ENCODE assay signal across 1 cellular context in the genomic region with DNA sequence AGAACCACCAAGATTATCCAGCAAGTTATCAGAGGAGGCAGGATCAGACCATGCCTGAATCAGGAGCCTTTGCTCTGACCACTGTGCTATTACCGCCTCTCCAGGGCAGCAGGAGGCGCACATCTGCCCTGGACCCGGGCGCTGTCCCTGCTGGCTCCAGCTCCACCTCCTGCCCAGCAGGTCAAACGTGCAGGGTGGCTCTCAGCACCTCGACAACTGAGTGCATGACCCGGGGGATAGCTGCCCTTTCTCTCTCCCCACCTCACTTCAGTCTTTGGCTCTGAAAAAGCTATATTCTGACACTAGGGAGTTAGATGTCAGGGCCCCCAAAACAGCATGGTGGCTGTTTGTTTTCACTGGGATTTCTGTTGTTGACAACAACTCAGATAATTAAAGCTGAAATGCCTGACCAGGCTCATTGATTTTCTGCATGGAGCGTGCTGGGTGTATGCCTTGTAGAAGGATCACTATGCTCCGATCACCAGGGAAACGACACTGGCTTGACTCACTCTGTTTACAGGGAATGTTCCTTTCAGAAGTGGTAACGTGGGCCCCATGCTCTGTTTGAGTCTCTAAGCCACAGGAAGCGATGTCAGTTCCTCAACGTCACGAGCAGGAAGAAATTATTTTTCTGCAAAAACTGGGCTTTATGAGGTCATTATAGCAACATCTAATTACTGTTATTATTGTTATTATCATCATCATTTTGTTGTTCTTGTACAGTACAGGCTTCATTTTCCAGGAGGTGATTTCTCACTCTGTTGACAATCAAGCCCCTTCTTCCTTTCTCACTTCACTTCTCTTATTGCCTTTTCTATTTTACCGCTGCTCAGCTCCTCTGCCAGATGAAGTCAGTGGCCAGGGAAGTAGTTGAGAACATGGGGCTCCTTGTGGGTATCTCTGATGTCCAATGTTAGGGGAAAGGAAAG.
TF ChIP-seq lines count a peak whose summit lies in the region.

No MANE protein-coding gene starts in this region.

TF ChIP-seq in K562, 482 proteins besides CTCF, POLR2A, EP300 and RAD21 (continued from another document and continues in another):
- no peak for TF ChIP-seq SIX5 (IDR thresholded peaks at IDR 0.05; ENCODE audit: borderline replicate concordance in 1 of 2, insufficient read depth in 1 of 2, low read depth in 1 of 2, low read length in 2 of 2)
- no peak; a peak in 1 of 4 replicates for TF ChIP-seq SRF (CRISPR knock-in tag; IDR thresholded peaks at IDR 0.05)
- TF ChIP-seq MBD2 (IDR thresholded peaks at IDR 0.05; ENCODE audit: borderline replicate concordance, low read depth) = no peak
- TF ChIP-seq ZFP36 (IDR thresholded peaks at IDR 0.05; ENCODE audit: low read depth, low read length, partially characterized antibody) = peak; percentile 25
- TF ChIP-seq YBX1 (IDR thresholded peaks at IDR 0.05) = no peak
- TF ChIP-seq EHMT2 (IDR thresholded peaks at IDR 0.05) = no peak
- TF ChIP-seq HDAC6 (IDR thresholded peaks at IDR 0.05; ENCODE audit: low read depth, low read length) = no peak
- TF ChIP-seq, protein P1, sequence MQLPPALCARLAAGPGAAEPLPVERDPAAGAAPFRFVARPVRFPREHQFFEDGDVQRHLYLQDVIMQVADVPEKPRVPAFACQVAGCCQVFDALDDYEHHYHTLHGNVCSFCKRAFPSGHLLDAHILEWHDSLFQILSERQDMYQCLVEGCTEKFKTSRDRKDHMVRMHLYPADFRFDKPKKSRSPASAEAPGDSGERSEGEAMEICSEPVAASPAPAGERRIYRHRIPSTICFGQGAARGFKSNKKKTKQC (CRISPR knock-in tag; IDR thresholded peaks at IDR 0.05) = no peak
- TF ChIP-seq ZNF239 (CRISPR knock-in tag; IDR thresholded peaks at IDR 0.05) = no peak
- TF ChIP-seq CTBP1 (IDR thresholded peaks at IDR 0.05; ENCODE audit: borderline replicate concordance) = peak; percentile 74
- TF ChIP-seq U2AF2 (optimal IDR thresholded peaks at IDR 0.05; ENCODE audit: low read depth, low read length) = no peak
- no peak for TF ChIP-seq ZNF584 (CRISPR knock-in tag; IDR thresholded peaks at IDR 0.05; ENCODE audit: low read depth)
- no peak for TF ChIP-seq TBP (optimal IDR thresholded peaks at IDR 0.05; ENCODE audit: low read depth, low read length)
- TF ChIP-seq ETV5 (CRISPR knock-in tag; IDR thresholded peaks at IDR 0.05; ENCODE audit: low read depth) = no peak
- TF ChIP-seq, protein P2, sequence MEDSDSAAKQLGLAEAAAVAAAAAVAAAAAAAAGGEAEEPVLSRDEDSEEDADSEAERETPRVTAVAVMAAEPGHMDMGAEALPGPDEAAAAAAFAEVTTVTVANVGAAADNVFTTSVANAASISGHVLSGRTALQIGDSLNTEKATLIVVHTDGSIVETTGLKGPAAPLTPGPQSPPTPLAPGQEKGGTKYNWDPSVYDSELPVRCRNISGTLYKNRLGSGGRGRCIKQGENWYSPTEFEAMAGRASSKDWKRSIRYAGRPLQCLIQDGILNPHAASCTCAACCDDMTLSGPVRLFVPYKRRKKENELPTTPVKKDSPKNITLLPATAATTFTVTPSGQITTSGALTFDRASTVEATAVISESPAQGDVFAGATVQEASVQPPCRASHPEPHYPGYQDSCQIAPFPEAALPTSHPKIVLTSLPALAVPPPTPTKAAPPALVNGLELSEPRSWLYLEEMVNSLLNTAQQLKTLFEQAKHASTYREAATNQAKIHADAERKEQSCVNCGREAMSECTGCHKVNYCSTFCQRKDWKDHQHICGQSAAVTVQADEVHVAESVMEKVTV (CRISPR knock-in tag; IDR thresholded peaks at IDR 0.05) = peak; percentile 83
- peak; percentile 70 for TF ChIP-seq ZNF766 (CRISPR knock-in tag; conservative IDR thresholded peaks at IDR 0.05)
- 0 out of 2 replicates have a peak, but pooled peaks have one; percentile 16 for TF ChIP-seq CEBPG (CRISPR knock-in tag; IDR thresholded peaks at IDR 0.05)
- TF ChIP-seq CEBPG (tag; conservative IDR thresholded peaks at IDR 0.05 in 1 of 2, IDR thresholded peaks at IDR 0.05 in 1 of 2) = no peak
- TF ChIP-seq, protein P3, sequence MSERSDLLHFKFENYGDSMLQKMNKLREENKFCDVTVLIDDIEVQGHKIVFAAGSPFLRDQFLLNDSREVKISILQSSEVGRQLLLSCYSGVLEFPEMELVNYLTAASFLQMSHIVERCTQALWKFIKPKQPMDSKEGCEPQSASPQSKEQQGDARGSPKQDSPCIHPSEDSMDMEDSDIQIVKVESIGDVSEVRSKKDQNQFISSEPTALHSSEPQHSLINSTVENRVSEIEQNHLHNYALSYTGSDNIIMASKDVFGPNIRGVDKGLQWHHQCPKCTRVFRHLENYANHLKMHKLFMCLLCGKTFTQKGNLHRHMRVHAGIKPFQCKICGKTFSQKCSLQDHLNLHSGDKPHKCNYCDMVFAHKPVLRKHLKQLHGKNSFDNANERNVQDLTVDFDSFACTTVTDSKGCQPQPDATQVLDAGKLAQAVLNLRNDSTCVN (CRISPR knock-in tag; IDR thresholded peaks at IDR 0.05) = no peak
- TF ChIP-seq SMC3 (conservative IDR thresholded peaks at IDR 0.05; ENCODE audit: insufficient read depth, low read depth, low read length) = peak; percentile 60; the same call in 1 of the 2 replicates
- TF ChIP-seq ARHGAP35 (IDR thresholded peaks at IDR 0.05; ENCODE audit: partially characterized antibody) = no peak
- TF ChIP-seq POLR2H (tag; IDR thresholded peaks at IDR 0.05; ENCODE audit: low read depth) = no peak
- TF ChIP-seq JUND (IDR thresholded peaks at IDR 0.05; ENCODE audit: borderline replicate concordance, low read depth, low read length) = 0 out of 2 replicates have a peak, but pooled peaks have one; percentile 42
- no peak; the same call in 2 of the 3 replicates for TF ChIP-seq JUND (tag; IDR thresholded peaks at IDR 0.05; ENCODE audit: borderline replicate concordance, low read depth, low read length)
- peak; percentile 28; the same call in 1 of the 2 replicates for TF ChIP-seq ZKSCAN1 (IDR thresholded peaks at IDR 0.05; ENCODE audit: low read depth, low read length)
- TF ChIP-seq, protein P4, sequence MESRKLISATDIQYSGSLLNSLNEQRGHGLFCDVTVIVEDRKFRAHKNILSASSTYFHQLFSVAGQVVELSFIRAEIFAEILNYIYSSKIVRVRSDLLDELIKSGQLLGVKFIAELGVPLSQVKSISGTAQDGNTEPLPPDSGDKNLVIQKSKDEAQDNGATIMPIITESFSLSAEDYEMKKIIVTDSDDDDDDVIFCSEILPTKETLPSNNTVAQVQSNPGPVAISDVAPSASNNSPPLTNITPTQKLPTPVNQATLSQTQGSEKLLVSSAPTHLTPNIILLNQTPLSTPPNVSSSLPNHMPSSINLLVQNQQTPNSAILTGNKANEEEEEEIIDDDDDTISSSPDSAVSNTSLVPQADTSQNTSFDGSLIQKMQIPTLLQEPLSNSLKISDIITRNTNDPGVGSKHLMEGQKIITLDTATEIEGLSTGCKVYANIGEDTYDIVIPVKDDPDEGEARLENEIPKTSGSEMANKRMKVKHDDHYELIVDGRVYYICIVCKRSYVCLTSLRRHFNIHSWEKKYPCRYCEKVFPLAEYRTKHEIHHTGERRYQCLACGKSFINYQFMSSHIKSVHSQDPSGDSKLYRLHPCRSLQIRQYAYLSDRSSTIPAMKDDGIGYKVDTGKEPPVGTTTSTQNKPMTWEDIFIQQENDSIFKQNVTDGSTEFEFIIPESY (CRISPR knock-in tag; IDR thresholded peaks at IDR 0.05) = peak; percentile 43; the same call in 1 of the 2 replicates
- no peak for TF ChIP-seq TRIM28 (IDR thresholded peaks at IDR 0.05)
- peak; percentile 44; the same call in 1 of the 2 replicates for TF ChIP-seq CREM (IDR thresholded peaks at IDR 0.05; ENCODE audit: low read depth)
- TF ChIP-seq, protein P5, sequence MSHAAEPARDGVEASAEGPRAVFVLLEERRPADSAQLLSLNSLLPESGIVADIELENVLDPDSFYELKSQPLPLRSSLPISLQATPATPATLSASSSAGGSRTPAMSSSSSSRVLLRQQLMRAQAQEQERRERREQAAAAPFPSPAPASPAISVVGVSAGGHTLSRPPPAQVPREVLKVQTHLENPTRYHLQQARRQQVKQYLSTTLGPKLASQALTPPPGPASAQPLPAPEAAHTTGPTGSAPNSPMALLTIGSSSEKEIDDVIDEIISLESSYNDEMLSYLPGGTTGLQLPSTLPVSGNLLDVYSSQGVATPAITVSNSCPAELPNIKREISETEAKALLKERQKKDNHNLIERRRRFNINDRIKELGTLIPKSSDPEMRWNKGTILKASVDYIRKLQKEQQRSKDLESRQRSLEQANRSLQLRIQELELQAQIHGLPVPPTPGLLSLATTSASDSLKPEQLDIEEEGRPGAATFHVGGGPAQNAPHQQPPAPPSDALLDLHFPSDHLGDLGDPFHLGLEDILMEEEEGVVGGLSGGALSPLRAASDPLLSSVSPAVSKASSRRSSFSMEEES (CRISPR knock-in tag; IDR thresholded peaks at IDR 0.05) = no peak
- peak; percentile 29; the same call in 1 of the 2 replicates for TF ChIP-seq RB1 (IDR thresholded peaks at IDR 0.05; ENCODE audit: low read depth)
- TF ChIP-seq ZNF707 (CRISPR knock-in tag; conservative IDR thresholded peaks at IDR 0.05) = no peak
- TF ChIP-seq MAZ (CRISPR knock-in tag; conservative IDR thresholded peaks at IDR 0.05 in 1 of 2, IDR thresholded peaks at IDR 0.05 in 1 of 2) = peak; percentile 45 to 59; a peak in 2 of 4 replicates
- TF ChIP-seq, protein P6, sequence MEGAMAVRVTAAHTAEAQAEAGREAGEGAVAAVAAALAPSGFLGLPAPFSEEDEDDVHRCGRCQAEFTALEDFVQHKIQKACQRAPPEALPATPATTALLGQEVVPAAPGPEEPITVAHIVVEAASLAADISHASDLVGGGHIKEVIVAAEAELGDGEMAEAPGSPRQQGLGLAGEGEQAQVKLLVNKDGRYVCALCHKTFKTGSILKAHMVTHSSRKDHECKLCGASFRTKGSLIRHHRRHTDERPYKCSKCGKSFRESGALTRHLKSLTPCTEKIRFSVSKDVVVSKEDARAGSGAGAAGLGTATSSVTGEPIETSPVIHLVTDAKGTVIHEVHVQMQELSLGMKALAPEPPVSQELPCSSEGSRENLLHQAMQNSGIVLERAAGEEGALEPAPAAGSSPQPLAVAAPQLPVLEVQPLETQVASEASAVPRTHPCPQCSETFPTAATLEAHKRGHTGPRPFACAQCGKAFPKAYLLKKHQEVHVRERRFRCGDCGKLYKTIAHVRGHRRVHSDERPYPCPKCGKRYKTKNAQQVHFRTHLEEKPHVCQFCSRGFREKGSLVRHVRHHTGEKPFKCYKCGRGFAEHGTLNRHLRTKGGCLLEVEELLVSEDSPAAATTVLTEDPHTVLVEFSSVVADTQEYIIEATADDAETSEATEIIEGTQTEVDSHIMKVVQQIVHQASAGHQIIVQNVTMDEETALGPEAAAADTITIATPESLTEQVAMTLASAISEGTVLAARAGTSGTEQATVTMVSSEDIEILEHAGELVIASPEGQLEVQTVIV (CRISPR knock-in tag; IDR thresholded peaks at IDR 0.05; ENCODE audit: borderline replicate concordance) = no peak
- TF ChIP-seq, protein P7, sequence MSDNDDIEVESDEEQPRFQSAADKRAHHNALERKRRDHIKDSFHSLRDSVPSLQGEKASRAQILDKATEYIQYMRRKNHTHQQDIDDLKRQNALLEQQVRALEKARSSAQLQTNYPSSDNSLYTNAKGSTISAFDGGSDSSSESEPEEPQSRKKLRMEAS (CRISPR knock-in tag; IDR thresholded peaks at IDR 0.05) = peak; percentile 66
- no peak for TF ChIP-seq RAD51 (IDR thresholded peaks at IDR 0.05; ENCODE audit: borderline replicate concordance, low read depth)
- no peak for TF ChIP-seq MYBL2 (IDR thresholded peaks at IDR 0.05; ENCODE audit: low read depth)
- no peak for TF ChIP-seq MYBL2 (CRISPR knock-in tag; IDR thresholded peaks at IDR 0.05; ENCODE audit: borderline replicate concordance)
- TF ChIP-seq HNRNPH1 (optimal IDR thresholded peaks at IDR 0.05; ENCODE audit: low read depth, low read length) = no peak
- no peak for TF ChIP-seq BDP1 (IDR thresholded peaks at IDR 0.05; ENCODE audit: insufficient read depth, insufficient read length)
- 0 out of 2 replicates have a peak, but pooled peaks have one; percentile 49 for TF ChIP-seq CBX1 (IDR thresholded peaks at IDR 0.05; ENCODE audit: low read depth)
- TF ChIP-seq WHSC1 (IDR thresholded peaks at IDR 0.05; ENCODE audit: low read length) = no peak
- TF ChIP-seq TCFL5 (CRISPR knock-in tag; conservative IDR thresholded peaks at IDR 0.05) = no peak
- TF ChIP-seq, protein P8, sequence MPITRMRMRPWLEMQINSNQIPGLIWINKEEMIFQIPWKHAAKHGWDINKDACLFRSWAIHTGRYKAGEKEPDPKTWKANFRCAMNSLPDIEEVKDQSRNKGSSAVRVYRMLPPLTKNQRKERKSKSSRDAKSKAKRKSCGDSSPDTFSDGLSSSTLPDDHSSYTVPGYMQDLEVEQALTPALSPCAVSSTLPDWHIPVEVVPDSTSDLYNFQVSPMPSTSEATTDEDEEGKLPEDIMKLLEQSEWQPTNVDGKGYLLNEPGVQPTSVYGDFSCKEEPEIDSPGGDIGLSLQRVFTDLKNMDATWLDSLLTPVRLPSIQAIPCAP (CRISPR knock-in tag; IDR thresholded peaks at IDR 0.05; ENCODE audit: borderline replicate concordance) = no peak
- no peak for TF ChIP-seq NR2C2 (CRISPR knock-in tag; IDR thresholded peaks at IDR 0.05)
- peak; percentile 83 for TF ChIP-seq NR2C2 (tag; IDR thresholded peaks at IDR 0.05)
- peak in 1 of 2 experiments; percentile 22; a peak in 1 of 4 replicates for TF ChIP-seq NRF1 (conservative IDR thresholded peaks at IDR 0.05 in 1 of 2, IDR thresholded peaks at IDR 0.05 in 1 of 2)
- no peak for TF ChIP-seq HMGN3 (IDR thresholded peaks at IDR 0.05; ENCODE audit: borderline replicate concordance, extremely low read depth, insufficient read length, low read depth, low read length)
- no peak for TF ChIP-seq OTX1 (CRISPR knock-in tag; IDR thresholded peaks at IDR 0.05)
- TF ChIP-seq, protein P9, sequence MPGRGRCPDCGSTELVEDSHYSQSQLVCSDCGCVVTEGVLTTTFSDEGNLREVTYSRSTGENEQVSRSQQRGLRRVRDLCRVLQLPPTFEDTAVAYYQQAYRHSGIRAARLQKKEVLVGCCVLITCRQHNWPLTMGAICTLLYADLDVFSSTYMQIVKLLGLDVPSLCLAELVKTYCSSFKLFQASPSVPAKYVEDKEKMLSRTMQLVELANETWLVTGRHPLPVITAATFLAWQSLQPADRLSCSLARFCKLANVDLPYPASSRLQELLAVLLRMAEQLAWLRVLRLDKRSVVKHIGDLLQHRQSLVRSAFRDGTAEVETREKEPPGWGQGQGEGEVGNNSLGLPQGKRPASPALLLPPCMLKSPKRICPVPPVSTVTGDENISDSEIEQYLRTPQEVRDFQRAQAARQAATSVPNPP (IDR thresholded peaks at IDR 0.05; ENCODE audit: borderline replicate concordance, insufficient read depth, insufficient read length) = no peak
- TF ChIP-seq FOXP1 (CRISPR knock-in tag; IDR thresholded peaks at IDR 0.05) = no peak
- TF ChIP-seq XRCC4 (IDR thresholded peaks at IDR 0.05; ENCODE audit: extremely low read depth, insufficient read depth, insufficient read length) = no peak
- TF ChIP-seq, protein P10, sequence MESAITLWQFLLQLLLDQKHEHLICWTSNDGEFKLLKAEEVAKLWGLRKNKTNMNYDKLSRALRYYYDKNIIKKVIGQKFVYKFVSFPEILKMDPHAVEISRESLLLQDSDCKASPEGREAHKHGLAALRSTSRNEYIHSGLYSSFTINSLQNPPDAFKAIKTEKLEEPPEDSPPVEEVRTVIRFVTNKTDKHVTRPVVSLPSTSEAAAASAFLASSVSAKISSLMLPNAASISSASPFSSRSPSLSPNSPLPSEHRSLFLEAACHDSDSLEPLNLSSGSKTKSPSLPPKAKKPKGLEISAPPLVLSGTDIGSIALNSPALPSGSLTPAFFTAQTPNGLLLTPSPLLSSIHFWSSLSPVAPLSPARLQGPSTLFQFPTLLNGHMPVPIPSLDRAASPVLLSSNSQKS (CRISPR knock-in tag; IDR thresholded peaks at IDR 0.05) = no peak
- no peak for TF ChIP-seq ILK (tag; IDR thresholded peaks at IDR 0.05; ENCODE audit: borderline replicate concordance, low read depth)
- no peak for TF ChIP-seq PHF21A (IDR thresholded peaks at IDR 0.05; ENCODE audit: borderline replicate concordance, low read depth)
- no peak for TF ChIP-seq BCL6 (CRISPR knock-in tag; IDR thresholded peaks at IDR 0.05)
- peak; percentile 84 for TF ChIP-seq L3MBTL2 (IDR thresholded peaks at IDR 0.05)
